In genomic region chr9:133669402-133669801, GRCh38 we compare ENCODE assay signal across 36 cellular contexts. TPM values are rescaled to one million over a fixed set of nuclear protein-coding genes. Genes with fewer than 3 reads are reported as not detected.
"Had no signal": no experiment of that assay in that cellular context is flagged by ENCODE, and none has a peak within 500 bp of the region (broad histone marks: within the 10 kb centered on the region; RNA-seq: fewer than 3 reads in every experiment).

No MANE protein-coding gene starts in this region.

- H3K4me3 Mint-ChIP-seq: natural killer cell, neural crest cell had no signal

- H3K9ac ChIP-seq: parathyroid adenoma had no signal

- H3K27ac Mint-ChIP-seq: natural killer cell, progenitor cell of endocrine pancreas had no signal

- H3K4me1 ChIP-seq: colonic mucosa, esophagus muscularis mucosa, foreskin keratinocyte, gastroesophageal sphincter, left lung, parathyroid adenoma, stomach, thyroid gland, vagina had no signal

- H3K36me3 Mint-ChIP-seq: natural killer cell had no signal

- H3K36me3 ChIP-seq: colonic mucosa, esophagus muscularis mucosa, gastroesophageal sphincter, heart left ventricle, left lung, stomach, thyroid gland, vagina had no signal

- H3K4me3 ChIP-seq: colonic mucosa, esophagus muscularis mucosa, gastroesophageal sphincter, heart left ventricle, hepatocyte, left lung, smooth muscle cell, stomach, thyroid gland, vagina had no signal

- H3K27ac ChIP-seq: colonic mucosa, esophagus muscularis mucosa, foreskin keratinocyte, gastroesophageal sphincter, heart left ventricle, hepatocyte, left lung, parathyroid adenoma, stomach, thyroid gland, vagina had no signal

- H3K27me3 Mint-ChIP-seq: progenitor cell of endocrine pancreas had no signal

- H3K79me2 ChIP-seq: hepatocyte, parathyroid adenoma had no signal

- ATAC-seq: foreskin keratinocyte, gastroesophageal sphincter, heart left ventricle, left cardiac atrium, left lung, natural killer cell, sciatic nerve had no signal

- H3K27me3 ChIP-seq: colonic mucosa, foreskin keratinocyte, hepatocyte, left lung, stomach, thyroid gland, vagina had no signal

- DNase-seq: colonic mucosa; dermis blood vessel endothelial cell; effector memory CD4-positive, alpha-beta T cell; foreskin keratinocyte; heart left ventricle; left cardiac atrium; left lung; mesenchymal stem cell; midbrain; natural killer cell; stimulated activated CD4-positive, alpha-beta T cell treated with anti-CD3 and anti-CD28 coated beads, Interleukin-12 subunit alpha, Interleukin-12 subunit beta, amount 100 ng/mL, for 4 hours; stimulated activated CD4-positive, alpha-beta T cell treated with anti-CD3 and anti-CD28 coated beads, Interleukin-1b, Interleukin-23, amount 100 ng/mL, for 48 hours; stimulated activated CD4-positive, alpha-beta T cell treated with anti-CD3 and anti-CD28 coated beads, Interleukin-4, amount 100 ng/mL, for 1 hour; stimulated activated CD8-positive, alpha-beta memory T cell treated with anti-CD3 and anti-CD28 coated beads, Interleukin-4, amount 100 ng/mL, for 48 hours; stimulated activated naive CD4-positive, alpha-beta T cell treated with Interleukin-2 at 50 U/mL for 16 hours; stomach; thyroid gland; trophoblast cell had no signal

- H3K9me3 Mint-ChIP-seq: natural killer cell, neural crest cell had no signal

- H3K4me2 ChIP-seq: hepatocyte, smooth muscle cell had no signal

- H3K4me1 Mint-ChIP-seq: natural killer cell had no signal

RNA-seq across cellular contexts. Expression of gene DBH, which starts 33.2 kb away (rescaled TPM):
- total RNA-seq: colonic mucosa, dermis blood vessel endothelial cell, endothelial cell of umbilical vein, epithelial cell of proximal tubule, fibroblast of lung, foreskin keratinocyte, gastroesophageal sphincter, hepatocyte, kidney epithelial cell, left cardiac atrium, lung microvascular endothelial cell, natural killer cell, osteoblast, progenitor cell of endocrine pancreas, smooth muscle cell, subcutaneous adipose tissue, temporal lobe, ureter had no signal
- polyA plus RNA-seq: endothelial cell of umbilical vein, fibroblast of lung, foreskin keratinocyte, heart left ventricle had no signal
